1 cellular context compared by ENCODE assay signal in the genomic region with DNA sequence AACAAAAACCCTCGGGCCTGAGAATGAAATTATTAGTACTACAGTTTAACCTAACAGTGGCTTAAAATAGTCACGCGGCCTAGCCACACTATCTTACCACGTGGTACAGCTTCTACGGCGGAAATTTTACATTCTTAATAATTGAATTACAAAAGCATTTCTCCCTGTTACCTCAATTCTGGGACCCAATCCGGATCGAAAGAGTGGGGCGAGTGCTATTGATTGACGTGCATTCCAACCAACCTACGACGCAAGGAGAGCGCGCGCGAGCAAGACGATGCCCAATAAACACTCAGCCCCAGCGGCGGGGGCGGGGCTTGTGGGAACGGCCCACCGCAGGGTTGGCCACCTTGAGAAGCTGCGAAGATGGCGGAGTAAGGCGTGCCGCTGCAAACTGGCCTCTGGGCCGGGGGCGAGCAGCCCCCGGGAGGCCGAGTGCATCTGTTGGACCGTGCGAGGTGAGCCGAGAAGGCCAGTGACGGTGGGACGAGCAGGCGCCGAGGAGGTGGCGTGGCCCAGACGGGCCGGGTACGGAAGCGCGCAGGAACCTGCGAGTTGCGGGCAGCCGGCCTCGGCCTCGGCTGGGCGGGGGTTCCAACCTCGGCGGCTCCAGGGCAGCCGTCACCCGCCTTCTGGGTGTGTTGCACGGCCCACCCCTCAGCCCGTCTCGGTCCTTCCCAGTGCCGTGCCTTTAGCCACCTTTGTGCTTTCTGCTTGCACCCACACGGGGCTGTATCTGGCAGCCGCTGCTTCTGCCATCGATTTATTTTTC.
A peak's percentile ranks its signal among the peaks of the same experiment; 100 is the strongest.
TF ChIP-seq lines count a peak whose summit lies in the region.

No MANE protein-coding gene starts in this region.

TF ChIP-seq in HEK293, 187 proteins besides CTCF, POLR2A, EP300 and RAD21 (continued from another document):
- TF ChIP-seq GLIS2 (tag by site-specific recombination; IDR thresholded peaks at IDR 0.05) (peak; percentile 66), SP7 (tag by site-specific recombination; IDR thresholded peaks at IDR 0.05) (peak; percentile 61), ZNF292 (tag by site-specific recombination; IDR thresholded peaks at IDR 0.05; ENCODE audit: borderline replicate concordance, low read depth) (no peak), MEIS1 (CRISPR knock-in tag; IDR thresholded peaks at IDR 0.05; ENCODE audit: borderline replicate concordance) (no peak), GLI2 (tag by site-specific recombination; IDR thresholded peaks at IDR 0.05; ENCODE audit: borderline replicate concordance, low read depth) (no peak), ZNF114 (tag by site-specific recombination; IDR thresholded peaks at IDR 0.05) (no peak), SALL2 (tag by site-specific recombination; IDR thresholded peaks at IDR 0.05; ENCODE audit: borderline replicate concordance) (no peak), ZNF391 (tag by site-specific recombination; IDR thresholded peaks at IDR 0.05; ENCODE audit: borderline replicate concordance, low read depth) (0 out of 2 replicates have a peak, but pooled peaks have one; percentile 33), ZNF596 (tag by site-specific recombination; IDR thresholded peaks at IDR 0.05) (no peak), ZNF223 (tag by site-specific recombination; IDR thresholded peaks at IDR 0.05) (no peak), ZNF621 (tag by site-specific recombination; IDR thresholded peaks at IDR 0.05) (no peak), ZNF510 (tag by site-specific recombination; IDR thresholded peaks at IDR 0.05; ENCODE audit: insufficient replicate concordance) (no peak), GLIS1 (tag by site-specific recombination; IDR thresholded peaks at IDR 0.05) (peak; percentile 59; the same call in 1 of the 2 replicates), ZNF629 (tag by site-specific recombination; IDR thresholded peaks at IDR 0.05) (peak; percentile 84), ZNF311 (tag by site-specific recombination; IDR thresholded peaks at IDR 0.05; ENCODE audit: borderline replicate concordance) (no peak), ZNF394 (tag by site-specific recombination; IDR thresholded peaks at IDR 0.05; ENCODE audit: borderline replicate concordance) (0 out of 2 replicates have a peak, but pooled peaks have one; percentile 12), ZBTB21 (tag by site-specific recombination; IDR thresholded peaks at IDR 0.05) (peak; percentile 57; the same call in 1 of the 2 replicates), ZNF175 (tag by site-specific recombination; IDR thresholded peaks at IDR 0.05) (no peak), HOXD13 (CRISPR knock-in tag; IDR thresholded peaks at IDR 0.05; ENCODE audit: borderline replicate concordance) (no peak), ZNF670 (tag by site-specific recombination; IDR thresholded peaks at IDR 0.05; ENCODE audit: low read depth) (no peak), ZNF473 (tag by site-specific recombination; IDR thresholded peaks at IDR 0.05) (no peak), ZNF132 (tag by site-specific recombination; IDR thresholded peaks at IDR 0.05; ENCODE audit: borderline replicate concordance) (no peak), KLF8 (tag by site-specific recombination; IDR thresholded peaks at IDR 0.05) (peak; percentile 80; the same call in 1 of the 2 replicates)
- TF ChIP-seq, protein P1, sequence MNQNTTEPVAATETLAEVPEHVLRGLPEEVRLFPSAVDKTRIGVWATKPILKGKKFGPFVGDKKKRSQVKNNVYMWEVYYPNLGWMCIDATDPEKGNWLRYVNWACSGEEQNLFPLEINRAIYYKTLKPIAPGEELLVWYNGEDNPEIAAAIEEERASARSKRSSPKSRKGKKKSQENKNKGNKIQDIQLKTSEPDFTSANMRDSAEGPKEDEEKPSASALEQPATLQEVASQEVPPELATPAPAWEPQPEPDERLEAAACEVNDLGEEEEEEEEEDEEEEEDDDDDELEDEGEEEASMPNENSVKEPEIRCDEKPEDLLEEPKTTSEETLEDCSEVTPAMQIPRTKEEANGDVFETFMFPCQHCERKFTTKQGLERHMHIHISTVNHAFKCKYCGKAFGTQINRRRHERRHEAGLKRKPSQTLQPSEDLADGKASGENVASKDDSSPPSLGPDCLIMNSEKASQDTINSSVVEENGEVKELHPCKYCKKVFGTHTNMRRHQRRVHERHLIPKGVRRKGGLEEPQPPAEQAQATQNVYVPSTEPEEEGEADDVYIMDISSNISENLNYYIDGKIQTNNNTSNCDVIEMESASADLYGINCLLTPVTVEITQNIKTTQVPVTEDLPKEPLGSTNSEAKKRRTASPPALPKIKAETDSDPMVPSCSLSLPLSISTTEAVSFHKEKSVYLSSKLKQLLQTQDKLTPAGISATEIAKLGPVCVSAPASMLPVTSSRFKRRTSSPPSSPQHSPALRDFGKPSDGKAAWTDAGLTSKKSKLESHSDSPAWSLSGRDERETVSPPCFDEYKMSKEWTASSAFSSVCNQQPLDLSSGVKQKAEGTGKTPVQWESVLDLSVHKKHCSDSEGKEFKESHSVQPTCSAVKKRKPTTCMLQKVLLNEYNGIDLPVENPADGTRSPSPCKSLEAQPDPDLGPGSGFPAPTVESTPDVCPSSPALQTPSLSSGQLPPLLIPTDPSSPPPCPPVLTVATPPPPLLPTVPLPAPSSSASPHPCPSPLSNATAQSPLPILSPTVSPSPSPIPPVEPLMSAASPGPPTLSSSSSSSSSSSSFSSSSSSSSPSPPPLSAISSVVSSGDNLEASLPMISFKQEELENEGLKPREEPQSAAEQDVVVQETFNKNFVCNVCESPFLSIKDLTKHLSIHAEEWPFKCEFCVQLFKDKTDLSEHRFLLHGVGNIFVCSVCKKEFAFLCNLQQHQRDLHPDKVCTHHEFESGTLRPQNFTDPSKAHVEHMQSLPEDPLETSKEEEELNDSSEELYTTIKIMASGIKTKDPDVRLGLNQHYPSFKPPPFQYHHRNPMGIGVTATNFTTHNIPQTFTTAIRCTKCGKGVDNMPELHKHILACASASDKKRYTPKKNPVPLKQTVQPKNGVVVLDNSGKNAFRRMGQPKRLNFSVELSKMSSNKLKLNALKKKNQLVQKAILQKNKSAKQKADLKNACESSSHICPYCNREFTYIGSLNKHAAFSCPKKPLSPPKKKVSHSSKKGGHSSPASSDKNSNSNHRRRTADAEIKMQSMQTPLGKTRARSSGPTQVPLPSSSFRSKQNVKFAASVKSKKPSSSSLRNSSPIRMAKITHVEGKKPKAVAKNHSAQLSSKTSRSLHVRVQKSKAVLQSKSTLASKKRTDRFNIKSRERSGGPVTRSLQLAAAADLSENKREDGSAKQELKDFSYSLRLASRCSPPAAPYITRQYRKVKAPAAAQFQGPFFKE (tag by site-specific recombination; IDR thresholded peaks at IDR 0.05; ENCODE audit: borderline replicate concordance), result no peak
- TF ChIP-seq, protein P2, sequence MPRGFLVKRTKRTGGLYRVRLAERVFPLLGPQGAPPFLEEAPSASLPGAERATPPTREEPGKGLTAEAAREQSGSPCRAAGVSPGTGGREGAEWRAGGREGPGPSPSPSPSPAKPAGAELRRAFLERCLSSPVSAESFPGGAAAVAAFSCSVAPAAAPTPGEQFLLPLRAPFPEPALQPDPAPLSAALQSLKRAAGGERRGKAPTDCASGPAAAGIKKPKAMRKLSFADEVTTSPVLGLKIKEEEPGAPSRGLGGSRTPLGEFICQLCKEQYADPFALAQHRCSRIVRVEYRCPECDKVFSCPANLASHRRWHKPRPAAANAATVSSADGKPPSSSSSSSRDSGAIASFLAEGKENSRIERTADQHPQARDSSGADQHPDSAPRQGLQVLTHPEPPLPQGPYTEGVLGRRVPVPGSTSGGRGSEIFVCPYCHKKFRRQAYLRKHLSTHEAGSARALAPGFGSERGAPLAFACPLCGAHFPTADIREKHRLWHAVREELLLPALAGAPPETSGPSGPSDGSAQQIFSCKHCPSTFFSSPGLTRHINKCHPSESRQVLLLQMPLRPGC (tag by site-specific recombination; IDR thresholded peaks at IDR 0.05), result no peak
- TF ChIP-seq, protein P3, sequence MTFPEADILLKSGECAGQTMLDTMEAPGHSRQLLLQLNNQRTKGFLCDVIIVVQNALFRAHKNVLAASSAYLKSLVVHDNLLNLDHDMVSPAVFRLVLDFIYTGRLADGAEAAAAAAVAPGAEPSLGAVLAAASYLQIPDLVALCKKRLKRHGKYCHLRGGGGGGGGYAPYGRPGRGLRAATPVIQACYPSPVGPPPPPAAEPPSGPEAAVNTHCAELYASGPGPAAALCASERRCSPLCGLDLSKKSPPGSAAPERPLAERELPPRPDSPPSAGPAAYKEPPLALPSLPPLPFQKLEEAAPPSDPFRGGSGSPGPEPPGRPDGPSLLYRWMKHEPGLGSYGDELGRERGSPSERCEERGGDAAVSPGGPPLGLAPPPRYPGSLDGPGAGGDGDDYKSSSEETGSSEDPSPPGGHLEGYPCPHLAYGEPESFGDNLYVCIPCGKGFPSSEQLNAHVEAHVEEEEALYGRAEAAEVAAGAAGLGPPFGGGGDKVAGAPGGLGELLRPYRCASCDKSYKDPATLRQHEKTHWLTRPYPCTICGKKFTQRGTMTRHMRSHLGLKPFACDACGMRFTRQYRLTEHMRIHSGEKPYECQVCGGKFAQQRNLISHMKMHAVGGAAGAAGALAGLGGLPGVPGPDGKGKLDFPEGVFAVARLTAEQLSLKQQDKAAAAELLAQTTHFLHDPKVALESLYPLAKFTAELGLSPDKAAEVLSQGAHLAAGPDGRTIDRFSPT (tag by site-specific recombination; IDR thresholded peaks at IDR 0.05), result no peak
